In the genomic region with DNA sequence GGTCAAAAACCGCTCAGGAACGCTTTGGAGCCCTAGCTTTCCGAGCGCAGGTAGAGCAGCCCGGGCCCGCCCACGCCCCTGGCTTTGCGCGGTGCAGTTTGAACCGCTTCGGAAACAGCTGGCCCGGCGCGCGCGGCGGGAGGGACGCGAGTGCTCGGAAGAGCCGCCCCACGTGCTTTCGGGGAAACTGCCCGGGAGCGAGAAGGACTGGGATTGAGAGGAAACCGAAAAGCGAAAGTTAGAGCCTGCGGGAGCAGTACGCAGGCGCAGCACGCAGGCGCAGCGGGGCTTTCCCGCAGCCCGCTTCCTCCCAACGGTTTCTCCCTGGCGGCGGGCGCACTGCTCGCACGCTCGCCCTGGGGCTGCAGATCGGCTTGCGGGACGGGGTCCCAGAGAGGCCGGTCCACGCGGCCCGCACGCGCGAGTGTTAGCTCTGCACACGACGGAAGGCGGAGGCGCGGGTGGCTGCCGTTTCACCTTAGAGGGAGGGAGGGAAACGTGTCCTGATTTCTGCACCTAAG, we compare ENCODE assay signal across 8 cellular contexts. TPM values are rescaled to one million over a fixed set of nuclear protein-coding genes. Genes with fewer than 3 reads are reported as not detected.
DNase-seq lines count a peak whose midpoint lies in the region; ATAC-seq and TF ChIP-seq lines count a peak whose summit lies in the region.

No MANE protein-coding gene starts in this region.

- ATAC-seq in GM19452 (IDR thresholded peaks at IDR 0.05; ENCODE audit: unreplicated experiment) = peak; percentile 66
- ATAC-seq in HG03571 (IDR thresholded peaks at IDR 0.05; ENCODE audit: unreplicated experiment) = peak; percentile 67
- ATAC-seq in lung (ENCODE audit: insufficient read depth, low FRiP score) = peak; percentile 94

- peaks cover 76% of the 10 kb centered on the region for H3K4me1 ChIP-seq in CD4-positive, alpha-beta memory T cell (ENCODE audit: insufficient read depth, low read length)
- H3K4me1 ChIP-seq in ectodermal cell (ENCODE audit: control insufficient read depth, insufficient read depth, low read length) (peaks cover 5% of the 10 kb centered on the region), lung (ENCODE audit: control insufficient read depth in 2 of 2, insufficient read depth in 2 of 2, low read length in 2 of 2) (peaks cover 0 to 8% of the 10 kb centered on the region in 2 donors)

- H3K4me3 Mint-ChIP-seq in CD4-positive, alpha-beta memory T cell = no peak overlapping the region
- H3K4me3 Mint-ChIP-seq in activated CD4-positive, alpha-beta memory T cell treated with anti-CD3 and anti-CD28 coated beads for 36 hours = no peak overlapping the region

- CTCF ChIA-PET in CD4-positive, alpha-beta memory T cell (lab: Charles Lee; ENCODE audit: partially characterized antibody) = interaction anchor here (1.0 to 1.7 kb wide), 8 partner anchors 8 to 136 kb away, joined by 3 to 10 read pairs (median 4); no protein-coding TSS in a partner anchor
- CTCF ChIA-PET in activated CD4-positive, alpha-beta memory T cell treated with anti-CD3 and anti-CD28 coated beads for 36 hours (lab: Charles Lee) = interaction anchor here (1.3 to 2.8 kb wide), 4 partner anchors 9 to 135 kb away, joined by 3 to 8 read pairs (median 6); no protein-coding TSS in a partner anchor

- peak; percentile 91 to 97 (median 94) for DNase-seq in CD4-positive, alpha-beta memory T cell
- DNase-seq in NCI-H774 (lab: John Stamatoyannopoulos, UW) (peak; percentile 96), lung (ENCODE audit: low spot score) (peak; percentile 92)
- DNase-seq in activated CD4-positive, alpha-beta memory T cell treated with anti-CD3 and anti-CD28 coated beads for 36 hours = peak; percentile 97
- DNase-seq in stimulated activated CD4-positive, alpha-beta T cell treated with anti-CD3 and anti-CD28 coated beads, TNF-alpha, amount 100 ng/mL, for 24 hours (ENCODE audit: low read depth in 3 of 3) = peak; percentile 82 to 92 (median 88)

- no peaks in the 10 kb centered on the region for H3K36me3 ChIP-seq in CD4-positive, alpha-beta memory T cell (ENCODE audit: insufficient read depth, low read length)
- H3K36me3 ChIP-seq in ectodermal cell (ENCODE audit: control insufficient read depth, insufficient read depth, low read length) (no peaks in the 10 kb centered on the region), lung (ENCODE audit: control insufficient read depth in 2 of 2, insufficient read depth in 2 of 2, low read length in 2 of 2) (no peaks in the 10 kb centered on the region)

- H3K27ac Mint-ChIP-seq in CD4-positive, alpha-beta memory T cell = no peak overlapping the region
- H3K27ac Mint-ChIP-seq in activated CD4-positive, alpha-beta memory T cell treated with anti-CD3 and anti-CD28 coated beads for 36 hours = no peak overlapping the region

- intact Hi-C loops in CD4-positive, alpha-beta memory T cell (cut with micrococcal nuclease) = loop anchor here (1.0 to 5.0 kb wide), 4 partner anchors 8 to 139 kb away; partner anchors contain the start of gene GLS
- intact Hi-C loops in activated CD4-positive, alpha-beta memory T cell treated with anti-CD3 and anti-CD28 coated beads for 36 hours (cut with micrococcal nuclease) = loop anchor here (1.0 to 10.0 kb wide), 6 partner anchors 131 to 1235 kb away; partner anchors contain the start of genes GLS, NEMP2, ORMDL1 and PMS1

- WGBS in ectodermal cell, 2 experiments = 0 to 1% methylated on average over 59 of the region's 59 CpGs
- WGBS in lung, 2 donors = 1% methylated on average over 57 to 59 of the region's 59 CpGs

- H3K36me3 Mint-ChIP-seq in CD4-positive, alpha-beta memory T cell = peaks cover 1 to 4% of the 10 kb centered on the region in 2 donors
- peaks cover 6% of the 10 kb centered on the region for H3K36me3 Mint-ChIP-seq in activated CD4-positive, alpha-beta memory T cell treated with anti-CD3 and anti-CD28 coated beads for 36 hours

- peak overlapping the region; percentile 50 to 55 for H3K4me3 ChIP-seq in CD4-positive, alpha-beta memory T cell (ENCODE audit: low read length in 2 of 2)
- H3K4me3 ChIP-seq in ectodermal cell (ENCODE audit: insufficient read depth, low read depth, low read length) = peak overlapping the region; percentile 53
- peak overlapping the region; percentile 80 for H3K4me3 ChIP-seq in lung

- no peaks in the 10 kb centered on the region for H3K27me3 Mint-ChIP-seq in CD4-positive, alpha-beta memory T cell
- peaks cover 2% of the 10 kb centered on the region for H3K27me3 Mint-ChIP-seq in activated CD4-positive, alpha-beta memory T cell treated with anti-CD3 and anti-CD28 coated beads for 36 hours

- peak overlapping the region; percentile 86 for H3K27ac ChIP-seq in CD4-positive, alpha-beta memory T cell (ENCODE audit: low read depth, low read length)
- H3K27ac ChIP-seq in ectodermal cell (ENCODE audit: insufficient read depth, low read depth, low read length, poor library complexity, severe bottlenecking) = no peak overlapping the region
- H3K27ac ChIP-seq in lung (ENCODE audit: low read depth in 1 of 2, low read length in 1 of 2) = peak overlapping the region; percentile 94 to 98

- peaks cover 0 to 4% (median 0%) of the 10 kb centered on the region in 8 donors for H3K9me3 Mint-ChIP-seq in CD4-positive, alpha-beta memory T cell
- peaks cover 7% of the 10 kb centered on the region for H3K9me3 Mint-ChIP-seq in activated CD4-positive, alpha-beta memory T cell treated with anti-CD3 and anti-CD28 coated beads for 36 hours

- H3K27me3 ChIP-seq in CD4-positive, alpha-beta memory T cell (ENCODE audit: insufficient read depth, low read length) = no peaks in the 10 kb centered on the region
- peaks cover 44% of the 10 kb centered on the region for H3K27me3 ChIP-seq in ectodermal cell (ENCODE audit: control insufficient read depth, insufficient read depth, low read length, poor library complexity, severe bottlenecking)
- no peaks in the 10 kb centered on the region for H3K27me3 ChIP-seq in lung (ENCODE audit: control insufficient read depth, insufficient read depth)

- TF ChIP-seq CTCF in lung (IDR thresholded peaks at IDR 0.05; ENCODE audit: control extremely low read depth, extremely low read depth) = no peak

- no peaks in the 10 kb centered on the region for H3K9me3 ChIP-seq in CD4-positive, alpha-beta memory T cell (ENCODE audit: control insufficient read depth in 1 of 2, low read length in 2 of 2)
- H3K9me3 ChIP-seq in ectodermal cell (ENCODE audit: control insufficient read depth, low read length) (no peaks in the 10 kb centered on the region), lung (ENCODE audit: control insufficient read depth in 2 of 2, insufficient read depth in 1 of 2, low read length in 1 of 2) (no peaks in the 10 kb centered on the region)

- peaks cover 17 to 35% (median 30%) of the 10 kb centered on the region in 4 donors for H3K4me1 Mint-ChIP-seq in CD4-positive, alpha-beta memory T cell
- peaks cover 34% of the 10 kb centered on the region for H3K4me1 Mint-ChIP-seq in activated CD4-positive, alpha-beta memory T cell treated with anti-CD3 and anti-CD28 coated beads for 36 hours (ENCODE audit: low read depth)

- POLR2A ChIA-PET in CD4-positive, alpha-beta memory T cell (lab: Charles Lee; ENCODE audit: partially characterized antibody) = interaction anchor here (0.6 to 3.6 kb wide), 26 partner anchors 9 to 1440 kb away, joined by 3 to 66 read pairs (median 4); partner anchors contain the start of genes GLS, NABP1, SLC40A1 and STAT4
- POLR2A ChIA-PET in activated CD4-positive, alpha-beta memory T cell treated with anti-CD3 and anti-CD28 coated beads for 36 hours (lab: Charles Lee) = interaction anchor here (0.6 to 2.1 kb wide), 11 partner anchors 9 to 662 kb away, joined by 3 to 15 read pairs (median 4); partner anchors contain the start of genes NABP1 and STAT4

RNA-seq across cellular contexts. Expression of gene STAT1, which starts 6.3 kb away (rescaled TPM):
- total RNA-seq in CD4-positive, alpha-beta memory T cell = 100 to 1,000 TPM; 130 TPM
- 100 to 1,000 TPM; 221 to 230 TPM for polyA plus RNA-seq in CD4-positive, alpha-beta memory T cell
- total RNA-seq in activated CD4-positive, alpha-beta memory T cell treated with anti-CD3 and anti-CD28 coated beads for 36 hours = 100 to 1,000 TPM; 309 to 314 TPM
- polyA plus RNA-seq in ectodermal cell (2013, experiment 1 of 4) = 44.2 TPM
- polyA plus RNA-seq in ectodermal cell (2013, experiment 2 of 4) = 45.0 TPM
- polyA plus RNA-seq in ectodermal cell (2013, experiment 3 of 4) = 35.3 TPM
- 38.4 TPM for polyA plus RNA-seq in ectodermal cell (2013, experiment 4 of 4)
- total RNA-seq in lung = 10 to 100 TPM; 72.4 to 80.1 TPM
- 10 to 100 TPM; 21.6 to 75.9 TPM for polyA plus RNA-seq in lung
